ENCODE assay signal across 21 cellular contexts in genomic region chr3:43055806-43056770, GRCh38.
"Had no signal": no experiment of that assay in that cellular context is flagged by ENCODE, and none has a peak within 500 bp of the region (broad histone marks: within the 10 kb centered on the region; RNA-seq: fewer than 3 reads in every experiment).

No MANE protein-coding gene starts in this region.

- H3K27me3 Mint-ChIP-seq: activated CD4-positive, alpha-beta T cell treated with anti-CD3 and anti-CD28 coated beads for 36 hours had no signal

- H3K4me1 Mint-ChIP-seq: stimulated activated naive B cell treated with anti-CD40 and anti-IgM and Interleukin-4, amounts not matched to agents 10 μg/mL and 1 μg/mL and 100 μg/mL, for 72 hours had no signal

- ATAC-seq: activated CD4-positive, alpha-beta T cell treated with anti-CD3 and anti-CD28 coated beads for 36 hours; activated naive CD4-positive, alpha-beta T cell treated with anti-CD3 and anti-CD28 coated beads, Interleukin-2, amount 50 U/mL, for 72 hours; left cardiac atrium; naive thymus-derived CD4-positive, alpha-beta T cell; psoas muscle; stimulated activated naive B cell treated with anti-CD40 and anti-IgM and Interleukin-4, amounts not matched to agents 10 μg/mL and 1 μg/mL and 100 μg/mL, for 72 hours had no signal

- H3K9me3 ChIP-seq: psoas muscle, thyroid gland had no signal

- H3K27ac Mint-ChIP-seq: activated CD4-positive, alpha-beta T cell treated with anti-CD3 and anti-CD28 coated beads for 36 hours; activated T-helper 2 cell treated with anti-CD3 and anti-CD28 coated beads, Interferon-gamma antibody, Interleukin-2, Interleukin-4, amounts not matched to agents 10 μg/mL and 5 μg/mL and 100 μg/mL, durations not matched to agents 14 hours and 24 hours and 36 hours; stimulated activated naive B cell treated with anti-CD40 and anti-IgM and Interleukin-4, amounts not matched to agents 10 μg/mL and 1 μg/mL and 100 μg/mL, for 72 hours had no signal

- H3K4me3 Mint-ChIP-seq: activated CD4-positive, alpha-beta T cell treated with anti-CD3 and anti-CD28 coated beads for 36 hours; naive thymus-derived CD4-positive, alpha-beta T cell; stimulated activated naive B cell treated with anti-CD40 and anti-IgM and Interleukin-4, amounts not matched to agents 10 μg/mL and 1 μg/mL and 100 μg/mL, for 72 hours had no signal

- H3K4me1 ChIP-seq: parathyroid adenoma, psoas muscle, stomach, thyroid gland, upper lobe of left lung had no signal

- H3K4me3 ChIP-seq: psoas muscle, smooth muscle cell, stomach, thyroid gland, upper lobe of left lung had no signal

- DNase-seq: activated CD4-positive, alpha-beta T cell treated with anti-CD3 and anti-CD28 coated beads for 36 hours; activated CD4-positive, alpha-beta T cell treated with anti-CD3 and anti-CD28 coated beads, Interleukin-2, amount 50 U/mL, for 48 hours; activated CD4-positive, CD25-positive, alpha-beta regulatory T cell; activated naive CD4-positive, alpha-beta T cell; activated T-cell treated with anti-CD3 and anti-CD28 coated beads, Interleukin-2, amount 50 U/mL, for 48 hours; anterior cingulate cortex; left cardiac atrium; midbrain; nucleus accumbens; psoas muscle; stimulated activated CD4-positive, alpha-beta T cell treated with anti-CD3 and anti-CD28 coated beads, Interleukin-1b, Interleukin-23, amount 100 ng/mL, for 48 hours; stimulated activated naive B cell treated with anti-CD40 and anti-IgM and Interleukin-4, amounts not matched to agents 10 μg/mL and 1 μg/mL and 100 μg/mL, for 72 hours; stomach; thyroid gland; upper lobe of left lung had no signal

- H3K27me3 ChIP-seq: stomach, thyroid gland, upper lobe of left lung had no signal

- H3K27ac ChIP-seq: epithelial cell of prostate, parathyroid adenoma, psoas muscle, stomach, thyroid gland, upper lobe of left lung had no signal

- H3K36me3 ChIP-seq: thyroid gland, upper lobe of left lung had no signal
